1 cellular context compared by ENCODE assay signal in genomic region chr11:69218271-69218682, GRCh38.
TF ChIP-seq lines count a peak whose summit lies in the region.

No MANE protein-coding gene starts in this region.

TF ChIP-seq in WTC11, 78 proteins besides CTCF, POLR2A, EP300 and RAD21 (continued from another document):
- TF ChIP-seq ZNF512 (CRISPR knock-in tag; IDR thresholded peaks at IDR 0.05; ENCODE audit: borderline replicate concordance) (no peak), E2F4 (CRISPR knock-in tag; IDR thresholded peaks at IDR 0.05; ENCODE audit: borderline replicate concordance, low read depth) (no peak), RELA (CRISPR knock-in tag; IDR thresholded peaks at IDR 0.05; ENCODE audit: borderline replicate concordance) (no peak), NFYB (CRISPR knock-in tag; conservative IDR thresholded peaks at IDR 0.05; ENCODE audit: low read depth) (no peak), FOXP4 (CRISPR knock-in tag; IDR thresholded peaks at IDR 0.05) (no peak), ZNF232 (CRISPR knock-in tag; IDR thresholded peaks at IDR 0.05) (no peak), ZNF425 (CRISPR knock-in tag; conservative IDR thresholded peaks at IDR 0.05) (no peak), ESRRA (CRISPR knock-in tag; IDR thresholded peaks at IDR 0.05; ENCODE audit: borderline replicate concordance) (no peak)
- TF ChIP-seq, protein P1, sequence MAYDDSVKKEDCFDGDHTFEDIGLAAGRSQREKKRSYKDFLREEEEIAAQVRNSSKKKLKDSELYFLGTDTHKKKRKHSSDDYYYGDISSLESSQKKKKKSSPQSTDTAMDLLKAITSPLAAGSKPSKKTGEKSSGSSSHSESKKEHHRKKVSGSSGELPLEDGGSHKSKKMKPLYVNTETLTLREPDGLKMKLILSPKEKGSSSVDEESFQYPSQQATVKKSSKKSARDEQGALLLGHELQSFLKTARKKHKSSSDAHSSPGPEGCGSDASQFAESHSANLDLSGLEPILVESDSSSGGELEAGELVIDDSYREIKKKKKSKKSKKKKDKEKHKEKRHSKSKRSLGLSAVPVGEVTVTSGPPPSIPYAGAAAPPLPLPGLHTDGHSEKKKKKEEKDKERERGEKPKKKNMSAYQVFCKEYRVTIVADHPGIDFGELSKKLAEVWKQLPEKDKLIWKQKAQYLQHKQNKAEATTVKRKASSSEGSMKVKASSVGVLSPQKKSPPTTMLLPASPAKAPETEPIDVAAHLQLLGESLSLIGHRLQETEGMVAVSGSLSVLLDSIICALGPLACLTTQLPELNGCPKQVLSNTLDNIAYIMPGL (CRISPR knock-in tag; IDR thresholded peaks at IDR 0.05): no peak
- TF ChIP-seq, protein P2, sequence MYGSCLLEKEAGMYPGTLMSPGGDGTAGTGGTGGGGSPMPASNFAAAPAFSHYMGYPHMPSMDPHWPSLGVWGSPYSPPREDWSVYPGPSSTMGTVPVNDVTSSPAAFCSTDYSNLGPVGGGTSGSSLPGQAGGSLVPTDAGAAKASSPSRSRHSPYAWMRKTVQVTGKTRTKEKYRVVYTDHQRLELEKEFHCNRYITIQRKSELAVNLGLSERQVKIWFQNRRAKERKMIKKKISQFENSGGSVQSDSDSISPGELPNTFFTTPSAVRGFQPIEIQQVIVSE (CRISPR knock-in tag; IDR thresholded peaks at IDR 0.05; ENCODE audit: borderline replicate concordance): no peak
TF ChIP-seq in WTC11: peak in this region for 0.
